Comparison of ENCODE assay signal across 13 cellular contexts in the genomic region with DNA sequence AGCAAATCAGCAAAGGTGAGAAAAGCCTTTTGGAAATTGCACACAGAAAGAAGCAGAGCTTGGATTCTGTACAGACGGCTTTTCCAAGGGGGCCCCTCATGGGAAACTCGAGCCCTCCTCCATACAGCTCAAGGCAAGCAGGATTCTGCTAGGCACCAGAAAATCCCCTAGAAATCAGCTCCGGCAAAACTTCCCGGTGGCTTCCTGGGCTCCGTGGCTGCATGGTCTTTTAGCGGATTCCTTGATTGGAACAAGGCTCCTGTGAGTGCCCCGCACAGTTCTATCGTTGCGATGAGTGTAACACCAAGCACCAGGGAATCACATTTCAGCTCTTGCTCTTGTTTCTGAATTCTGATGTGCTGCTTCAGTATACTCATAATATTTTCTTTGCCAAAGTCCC.
DNase-seq lines count a peak whose midpoint lies in the region; ATAC-seq and TF ChIP-seq lines count a peak whose summit lies in the region.
"Had no signal": no experiment of that assay in that cellular context is flagged by ENCODE, and none has a peak within 500 bp of the region (broad histone marks: within the 10 kb centered on the region; RNA-seq: fewer than 3 reads in every experiment).

No MANE protein-coding gene starts in this region.

- H3K4me1 ChIP-seq in trophoblast cell (ENCODE audit: control insufficient read depth in 1 of 2, insufficient read depth in 2 of 2, low read length in 2 of 2), result no peaks in the 10 kb centered on the region

- no peaks in the 10 kb centered on the region for H3K79me1 ChIP-seq in trophoblast cell (ENCODE audit: low read length)

- no peak overlapping the region for H3K27ac ChIP-seq in trophoblast cell (ENCODE audit: low read depth, low read length)
- H3K27ac ChIP-seq in RWPE1, result no peak overlapping the region
- H3K27ac ChIP-seq: VCaP had no signal

- H3K79me2 ChIP-seq in trophoblast cell (ENCODE audit: control insufficient read depth, insufficient read depth, low read length, poor library complexity), result no peaks in the 10 kb centered on the region

- no peak overlapping the region for H3K27ac Mint-ChIP-seq in glutamatergic neuron (ENCODE audit: unreplicated experiment)
- H3K27ac Mint-ChIP-seq in stimulated activated naive B cell treated with anti-CD40 and anti-IgM and Interleukin-4, amounts not matched to agents 10 μg/mL and 1 μg/mL and 100 μg/mL, for 72 hours, result no peak overlapping the region
- no peak overlapping the region for H3K27ac Mint-ChIP-seq in activated naive CD8-positive, alpha-beta T cell treated with anti-CD3 and anti-CD28 coated beads, Interleukin-2, amount 50 U/mL, for 24 hours
- H3K27ac Mint-ChIP-seq: naive B cell had no signal

- no peak overlapping the region for H2BK5ac ChIP-seq in trophoblast cell (ENCODE audit: low read depth, low read length, poor library complexity)

- H2BK120ac ChIP-seq in trophoblast cell (ENCODE audit: insufficient read depth, low read length, poor library complexity), result no peak overlapping the region

- WGBS in trophoblast cell (ENCODE audit: extremely low coverage, insufficient coverage, insufficient read length), result no CpG with 5 or more reads among the region's 9 CpGs

- H3K4me1 Mint-ChIP-seq in glutamatergic neuron (ENCODE audit: low read depth, unreplicated experiment), result peaks cover 6% of the 10 kb centered on the region
- no peaks in the 10 kb centered on the region for H3K4me1 Mint-ChIP-seq in stimulated activated naive B cell treated with anti-CD40 and anti-IgM and Interleukin-4, amounts not matched to agents 10 μg/mL and 1 μg/mL and 100 μg/mL, for 72 hours
- H3K4me1 Mint-ChIP-seq in activated naive CD8-positive, alpha-beta T cell treated with anti-CD3 and anti-CD28 coated beads, Interleukin-2, amount 50 U/mL, for 24 hours, result no peaks in the 10 kb centered on the region
- H3K4me1 Mint-ChIP-seq: naive B cell had no signal

- H3K23ac ChIP-seq in trophoblast cell (ENCODE audit: low read length), result no peak overlapping the region

- POLR2A ChIA-PET in RWPE1 (lab: Yijun Ruan, JAX; ENCODE audit: low non-redundant PET), result no interaction called here

- CTCF ChIA-PET in RWPE1 (lab: Yijun Ruan, JAX), result no interaction called here

- no peak overlapping the region for H4K12ac ChIP-seq in trophoblast cell (ENCODE audit: low read depth, low read length)

- H3K36me3 ChIP-seq in trophoblast cell (ENCODE audit: control insufficient read depth in 1 of 2, insufficient read depth in 2 of 2, low read length in 2 of 2), result no peaks in the 10 kb centered on the region

- H2AK5ac ChIP-seq in trophoblast cell (ENCODE audit: low read length), result no peak overlapping the region

- no peaks in the 10 kb centered on the region for H3K9me3 ChIP-seq in trophoblast cell (ENCODE audit: insufficient read depth, low read depth, low read length)

- H3K27me3 Mint-ChIP-seq in glutamatergic neuron (ENCODE audit: unreplicated experiment), result no peaks in the 10 kb centered on the region
- no peaks in the 10 kb centered on the region for H3K27me3 Mint-ChIP-seq in stimulated activated naive B cell treated with anti-CD40 and anti-IgM and Interleukin-4, amounts not matched to agents 10 μg/mL and 1 μg/mL and 100 μg/mL, for 72 hours
- H3K27me3 Mint-ChIP-seq in activated naive CD8-positive, alpha-beta T cell treated with anti-CD3 and anti-CD28 coated beads, Interleukin-2, amount 50 U/mL, for 24 hours, result no peaks in the 10 kb centered on the region
- H3K27me3 Mint-ChIP-seq: naive B cell had no signal

- H2AFZ ChIP-seq in trophoblast cell (ENCODE audit: insufficient read depth, low read length, poor library complexity), result peak overlapping the region; percentile 74

- no peaks in the 10 kb centered on the region for H3K36me3 Mint-ChIP-seq in glutamatergic neuron (ENCODE audit: unreplicated experiment)
- H3K36me3 Mint-ChIP-seq in stimulated activated naive B cell treated with anti-CD40 and anti-IgM and Interleukin-4, amounts not matched to agents 10 μg/mL and 1 μg/mL and 100 μg/mL, for 72 hours, result no peaks in the 10 kb centered on the region
- H3K36me3 Mint-ChIP-seq in activated naive CD8-positive, alpha-beta T cell treated with anti-CD3 and anti-CD28 coated beads, Interleukin-2, amount 50 U/mL, for 24 hours (ENCODE audit: low read depth), result no peaks in the 10 kb centered on the region
- H3K36me3 Mint-ChIP-seq: naive B cell had no signal

- H4K8ac ChIP-seq in trophoblast cell (ENCODE audit: low read depth, low read length), result no peak overlapping the region

- no peak overlapping the region for H3K14ac ChIP-seq in trophoblast cell (ENCODE audit: low read length)

- H3K4me3 ChIP-seq in trophoblast cell (ENCODE audit: low read depth, low read length), result no peak overlapping the region

- TF ChIP-seq CTCF in glutamatergic neuron (IDR thresholded peaks at IDR 0.05; ENCODE audit: partially characterized antibody, unreplicated experiment) (no peak), RWPE1 (conservative IDR thresholded peaks at IDR 0.05; ENCODE audit: low read depth) (no peak)

- no peak overlapping the region for H3K4me2 ChIP-seq in trophoblast cell (ENCODE audit: low read length)

- H2BK12ac ChIP-seq in trophoblast cell (ENCODE audit: low read length), result no peak overlapping the region

- H3K4ac ChIP-seq in trophoblast cell (ENCODE audit: low read depth, low read length), result no peak overlapping the region

- no peak overlapping the region for H3K18ac ChIP-seq in trophoblast cell (ENCODE audit: low read length)

- no peaks in the 10 kb centered on the region for H3K27me3 ChIP-seq in trophoblast cell (ENCODE audit: insufficient read depth, low read length)

- H3K9ac ChIP-seq in trophoblast cell (ENCODE audit: low read length), result no peak overlapping the region

- H4K91ac ChIP-seq in trophoblast cell (ENCODE audit: low read depth, low read length), result no peak overlapping the region

- peak; percentile 8 for DNase-seq in GM03348 (ENCODE audit: low spot score)
- peak; percentile 6 for DNase-seq in UCSD-AML1 (lab: John Stamatoyannopoulos, UW; ENCODE audit: unreplicated experiment)
- peak; percentile 17 for DNase-seq in glutamatergic neuron
- no peak for DNase-seq in trophoblast cell
- no peak for DNase-seq in stimulated activated naive B cell treated with anti-CD40 and anti-IgM and Interleukin-4, amounts not matched to agents 10 μg/mL and 1 μg/mL and 100 μg/mL, for 72 hours
- no peak for DNase-seq in activated naive CD8-positive, alpha-beta T cell treated with anti-CD3 and anti-CD28 coated beads, Interleukin-2, amount 50 U/mL, for 24 hours
- no peak for DNase-seq in GM19240 (ENCODE audit: insufficient read length, low spot score)
- DNase-seq in RWPE1 (ENCODE audit: low spot score), result no peak
- DNase-seq: activated CD8-positive, alpha-beta memory T cell treated with anti-CD3 and anti-CD28 coated beads, Interleukin-2, amount 50 U/mL, for 48 hours; naive B cell; NCI-H446; Right ventricle myocardium superior had no signal

- no peak for ATAC-seq in stimulated activated naive B cell treated with anti-CD40 and anti-IgM and Interleukin-4, amounts not matched to agents 10 μg/mL and 1 μg/mL and 100 μg/mL, for 72 hours (replicated peaks)
- ATAC-seq in activated naive CD8-positive, alpha-beta T cell treated with anti-CD3 and anti-CD28 coated beads, Interleukin-2, amount 50 U/mL, for 24 hours, result no peak

- H3K9me3 Mint-ChIP-seq in glutamatergic neuron (ENCODE audit: unreplicated experiment), result no peaks in the 10 kb centered on the region
- peaks cover 3 to 4% of the 10 kb centered on the region in 2 donors for H3K9me3 Mint-ChIP-seq in stimulated activated naive B cell treated with anti-CD40 and anti-IgM and Interleukin-4, amounts not matched to agents 10 μg/mL and 1 μg/mL and 100 μg/mL, for 72 hours
- peaks cover 15% of the 10 kb centered on the region for H3K9me3 Mint-ChIP-seq in activated naive CD8-positive, alpha-beta T cell treated with anti-CD3 and anti-CD28 coated beads, Interleukin-2, amount 50 U/mL, for 24 hours

- H3K4me3 Mint-ChIP-seq in glutamatergic neuron (ENCODE audit: unreplicated experiment), result no peak overlapping the region
- H3K4me3 Mint-ChIP-seq in stimulated activated naive B cell treated with anti-CD40 and anti-IgM and Interleukin-4, amounts not matched to agents 10 μg/mL and 1 μg/mL and 100 μg/mL, for 72 hours, result no peak overlapping the region
- H3K4me3 Mint-ChIP-seq in activated naive CD8-positive, alpha-beta T cell treated with anti-CD3 and anti-CD28 coated beads, Interleukin-2, amount 50 U/mL, for 24 hours, result no peak overlapping the region
- H3K4me3 Mint-ChIP-seq: naive B cell had no signal

Comparison
In these comparisons a context has a peak if more than half of its experiments do, and no peak if none do; other contexts are left out.
1. DNase-seq: peak in GM03348 (single experiment), UCSD-AML1 (single experiment) and glutamatergic neuron (single experiment); none in trophoblast cell (0 of 2), stimulated activated naive B cell treated with anti-CD40 and anti-IgM and Interleukin-4, amounts not matched to agents 10 μg/mL and 1 μg/mL and 100 μg/mL, for 72 hours (single experiment), activated naive CD8-positive, alpha-beta T cell treated with anti-CD3 and anti-CD28 coated beads, Interleukin-2, amount 50 U/mL, for 24 hours (single experiment), GM19240 (single experiment) and RWPE1 (single experiment).